Comparison of ENCODE assay signal across 8 cellular contexts in genomic region chr11:62678433-62678769, GRCh38. TPM values are rescaled to one million over a fixed set of nuclear protein-coding genes. Genes with fewer than 3 reads are reported as not detected.
A peak's percentile ranks its signal among the peaks of the same experiment; 100 is the strongest.
DNase-seq lines count a peak whose midpoint lies in the region; ATAC-seq and TF ChIP-seq lines count a peak whose summit lies in the region.

No MANE protein-coding gene starts in this region.

- H3K27me3 Mint-ChIP-seq in activated CD4-positive, alpha-beta T cell treated with anti-CD3 and anti-CD28 coated beads, Interleukin-2, amount 10 ng/mL, durations not matched to agents 24 days and 14 days = no peaks in the 10 kb centered on the region
- no peaks in the 10 kb centered on the region for H3K27me3 Mint-ChIP-seq in activated naive CD8-positive, alpha-beta T cell treated with anti-CD3 and anti-CD28 coated beads for 36 hours

- H3K9me3 ChIP-seq in thoracic aorta = no peaks in the 10 kb centered on the region

- H3K36me3 ChIP-seq in thoracic aorta = peaks cover 16% of the 10 kb centered on the region

- intact Hi-C loops in activated CD4-positive, alpha-beta T cell treated with anti-CD3 and anti-CD28 coated beads, Interleukin-2, amount 10 ng/mL, durations not matched to agents 24 days and 14 days (cut with micrococcal nuclease) = loop anchor here (2.0 to 10.0 kb wide), 3 partner anchors 14 to 254 kb away; partner anchors contain the start of genes C11orf98, CSKMT and INTS5

- no peak for TF ChIP-seq POLR2A in GM18505 (IDR thresholded peaks at IDR 0.05; ENCODE audit: borderline replicate concordance, extremely low read depth, insufficient read depth, insufficient read length)

- H3K36me3 Mint-ChIP-seq in activated CD4-positive, alpha-beta T cell treated with anti-CD3 and anti-CD28 coated beads, Interleukin-2, amount 10 ng/mL, durations not matched to agents 24 days and 14 days (ENCODE audit: low read depth) = peaks cover 29% of the 10 kb centered on the region
- peaks cover 29% of the 10 kb centered on the region for H3K36me3 Mint-ChIP-seq in activated naive CD8-positive, alpha-beta T cell treated with anti-CD3 and anti-CD28 coated beads for 36 hours

- H3K27ac ChIP-seq in layer of hippocampus (ENCODE audit: low read depth, low read length) (peak overlapping the region; percentile 85), thoracic aorta (peak overlapping the region; percentile 93 to 97)

- H3K4me1 Mint-ChIP-seq in activated CD4-positive, alpha-beta T cell treated with anti-CD3 and anti-CD28 coated beads, Interleukin-2, amount 10 ng/mL, durations not matched to agents 24 days and 14 days = peaks cover 29% of the 10 kb centered on the region
- peaks cover 37% of the 10 kb centered on the region for H3K4me1 Mint-ChIP-seq in activated naive CD8-positive, alpha-beta T cell treated with anti-CD3 and anti-CD28 coated beads for 36 hours

- no peak for TF ChIP-seq CTCF in thoracic aorta (IDR thresholded peaks at IDR 0.05)

- H3K27me3 ChIP-seq in layer of hippocampus (ENCODE audit: control insufficient read depth, insufficient read depth, low read length) (no peaks in the 10 kb centered on the region), thoracic aorta (replicated peaks; ENCODE audit: insufficient read depth) (no peaks in the 10 kb centered on the region)

- peaks cover 11 to 25% of the 10 kb centered on the region in 2 donors for H3K4me1 ChIP-seq in thoracic aorta (ENCODE audit: control insufficient read depth in 1 of 2, low read depth in 2 of 2)

- no peak for ATAC-seq in thoracic aorta (ENCODE audit: insufficient number of reproducible peaks, low FRiP score, low read depth)
- ATAC-seq in GM18505 (IDR thresholded peaks at IDR 0.05; ENCODE audit: unreplicated experiment) = no peak

- H3K27ac Mint-ChIP-seq in activated CD4-positive, alpha-beta T cell treated with anti-CD3 and anti-CD28 coated beads, Interleukin-2, amount 10 ng/mL, durations not matched to agents 24 days and 14 days = peak overlapping the region; percentile 96
- peak overlapping the region; percentile 89 for H3K27ac Mint-ChIP-seq in activated naive CD8-positive, alpha-beta T cell treated with anti-CD3 and anti-CD28 coated beads for 36 hours

- DNase-seq in activated CD4-positive, alpha-beta T cell treated with anti-CD3 and anti-CD28 coated beads, Interleukin-2, amount 10 ng/mL, durations not matched to agents 24 days and 14 days = no peak
- no peak for DNase-seq in activated CD4-positive, alpha-beta T cell treated with anti-CD3 and anti-CD28 coated beads for 1 hour
- no peak for DNase-seq in activated naive CD8-positive, alpha-beta T cell treated with anti-CD3 and anti-CD28 coated beads for 36 hours
- DNase-seq in thoracic aorta (ENCODE audit: low spot score) (no peak), NCI-H2107 treated with DMSO at 0.1 percent for 48 hours (lab: John Stamatoyannopoulos, UW; ENCODE audit: unreplicated experiment) (no peak), DMS153 (lab: John Stamatoyannopoulos, UW) (no peak)

- peak overlapping the region; percentile 85 for H3K4me3 Mint-ChIP-seq in activated CD4-positive, alpha-beta T cell treated with anti-CD3 and anti-CD28 coated beads, Interleukin-2, amount 10 ng/mL, durations not matched to agents 24 days and 14 days
- H3K4me3 Mint-ChIP-seq in activated naive CD8-positive, alpha-beta T cell treated with anti-CD3 and anti-CD28 coated beads for 36 hours = peak overlapping the region; percentile 90

- H3K4me3 ChIP-seq in thoracic aorta = peak overlapping the region; percentile 100

- H3K9me3 Mint-ChIP-seq in activated CD4-positive, alpha-beta T cell treated with anti-CD3 and anti-CD28 coated beads, Interleukin-2, amount 10 ng/mL, durations not matched to agents 24 days and 14 days = no peaks in the 10 kb centered on the region
- H3K9me3 Mint-ChIP-seq in activated naive CD8-positive, alpha-beta T cell treated with anti-CD3 and anti-CD28 coated beads for 36 hours = no peaks in the 10 kb centered on the region

RNA-seq across cellular contexts. Expression of gene UBXN1, which starts 0.5 kb away (rescaled TPM):
- total RNA-seq in activated CD4-positive, alpha-beta T cell treated with anti-CD3 and anti-CD28 coated beads, Interleukin-2, amount 10 ng/mL, durations not matched to agents 24 days and 14 days = 118 and 121 TPM in 2 replicates
- total RNA-seq in activated naive CD8-positive, alpha-beta T cell treated with anti-CD3 and anti-CD28 coated beads for 36 hours = 100 to 1,000 TPM; 123 to 124 TPM
- 100 to 1,000 TPM in 1 of 2 donors, 10 to 100 TPM in 1; 88.6 to 159 TPM for total RNA-seq in thoracic aorta

RNA-seq across cellular contexts. Expression of gene LBHD1, which starts 6.3 kb away (rescaled TPM):
- total RNA-seq in activated CD4-positive, alpha-beta T cell treated with anti-CD3 and anti-CD28 coated beads, Interleukin-2, amount 10 ng/mL, durations not matched to agents 24 days and 14 days = 21.5 and 23.0 TPM in 2 replicates
- total RNA-seq in activated naive CD8-positive, alpha-beta T cell treated with anti-CD3 and anti-CD28 coated beads for 36 hours = 10 to 100 TPM; 22.6 to 26.0 TPM
- total RNA-seq in thoracic aorta = 1 to 10 TPM; 3.7 to 7.8 TPM

RNA-seq across cellular contexts. Expression of gene UQCC3, which starts 6.9 kb away (rescaled TPM):
- total RNA-seq in activated CD4-positive, alpha-beta T cell treated with anti-CD3 and anti-CD28 coated beads, Interleukin-2, amount 10 ng/mL, durations not matched to agents 24 days and 14 days = 8.6 and 9.4 TPM in 2 replicates
- 1 to 10 TPM; 5.0 to 5.7 TPM for total RNA-seq in activated naive CD8-positive, alpha-beta T cell treated with anti-CD3 and anti-CD28 coated beads for 36 hours
- 1 to 10 TPM; 2.3 to 7.3 TPM for total RNA-seq in thoracic aorta

RNA-seq across cellular contexts. Expression of gene LRRN4CL, which starts 10.9 kb away (rescaled TPM):
- 0.16 and 0.17 TPM in 2 replicates for total RNA-seq in activated CD4-positive, alpha-beta T cell treated with anti-CD3 and anti-CD28 coated beads, Interleukin-2, amount 10 ng/mL, durations not matched to agents 24 days and 14 days
- under 1 TPM; 0.16 to 0.21 TPM for total RNA-seq in activated naive CD8-positive, alpha-beta T cell treated with anti-CD3 and anti-CD28 coated beads for 36 hours
- total RNA-seq in thoracic aorta = 10 to 100 TPM; 10.5 to 22.5 TPM

RNA-seq across cellular contexts. Expression of gene CSKMT, which starts 13.3 kb away (rescaled TPM):
- total RNA-seq in activated CD4-positive, alpha-beta T cell treated with anti-CD3 and anti-CD28 coated beads, Interleukin-2, amount 10 ng/mL, durations not matched to agents 24 days and 14 days = 59.5 and 60.9 TPM in 2 replicates
- total RNA-seq in activated naive CD8-positive, alpha-beta T cell treated with anti-CD3 and anti-CD28 coated beads for 36 hours = 10 to 100 TPM; 28.7 to 39.7 TPM
- total RNA-seq in thoracic aorta = 1 to 10 TPM; 1.5 to 2.9 TPM
